18 cellular contexts compared by ENCODE assay signal in genomic region chr1:98232678-98233077, GRCh38.
DNase-seq lines count a peak whose midpoint lies in the region; ATAC-seq, FAIRE-seq and TF ChIP-seq lines count a peak whose summit lies in the region.
"Had no signal": no experiment of that assay in that cellular context is flagged by ENCODE, and none has a peak within 500 bp of the region (broad histone marks: within the 10 kb centered on the region; RNA-seq: fewer than 3 reads in every experiment).

No MANE protein-coding gene starts in this region.

- POLR2A ChIA-PET in activated CD4-positive, alpha-beta memory T cell treated with anti-CD3 and anti-CD28 coated beads for 36 hours (lab: Charles Lee) = no interaction called here

- H3K36me3 ChIP-seq in keratinocyte (ENCODE audit: control insufficient read depth in 2 of 2, extremely low read depth in 1 of 2, insufficient read depth in 2 of 2, low read length in 2 of 2) = no peaks in the 10 kb centered on the region
- H3K36me3 ChIP-seq: HAP-1 had no signal

- no peaks in the 10 kb centered on the region for H3K27me3 ChIP-seq in keratinocyte (ENCODE audit: control insufficient read depth, extremely low read depth, insufficient read depth, low read length)

- no peaks in the 10 kb centered on the region for H3K4me1 ChIP-seq in keratinocyte (ENCODE audit: control insufficient read depth, extremely low read depth, insufficient read depth, low read length)
- H3K4me1 ChIP-seq: A549, HAP-1 had no signal

- H3K9me1 ChIP-seq in keratinocyte (ENCODE audit: control insufficient read depth, extremely low read depth, insufficient read depth, low read length) = no peaks in the 10 kb centered on the region

- H3K9me3 ChIP-seq in keratinocyte (ENCODE audit: control insufficient read depth, low read depth, low read length) = peaks cover 3% of the 10 kb centered on the region
- H3K9me3 ChIP-seq: HAP-1 had no signal

- H3K27ac ChIP-seq in keratinocyte (ENCODE audit: control insufficient read depth, insufficient read depth, low read length) = no peak overlapping the region
- H3K27ac ChIP-seq: A549, C4-2B, GM23248 had no signal

- H3K4me2 ChIP-seq in keratinocyte (ENCODE audit: control insufficient read depth, extremely low read depth, insufficient read depth, low read depth, low read length) = no peak overlapping the region
- H3K4me2 ChIP-seq: A549 had no signal

- peak overlapping the region; percentile 56 for H3K4me3 Mint-ChIP-seq in central memory CD8-positive, alpha-beta T cell
- no peak overlapping the region for H3K4me3 Mint-ChIP-seq in stimulated activated effector memory CD8-positive, alpha-beta T cell treated with anti-CD3 and anti-CD28 coated beads, Interleukin-12 subunit alpha, Interleukin-12 subunit beta, amount 100 ng/mL, for 72 hours
- H3K4me3 Mint-ChIP-seq in activated CD4-positive, alpha-beta memory T cell treated with anti-CD3 and anti-CD28 coated beads for 36 hours = no peak overlapping the region
- H3K4me3 Mint-ChIP-seq: CD4-positive, alpha-beta T cell had no signal

- peaks cover 22% of the 10 kb centered on the region for H3K9me3 Mint-ChIP-seq in central memory CD8-positive, alpha-beta T cell
- H3K9me3 Mint-ChIP-seq in stimulated activated effector memory CD8-positive, alpha-beta T cell treated with anti-CD3 and anti-CD28 coated beads, Interleukin-12 subunit alpha, Interleukin-12 subunit beta, amount 100 ng/mL, for 72 hours = peaks cover 20% of the 10 kb centered on the region
- peaks cover 31% of the 10 kb centered on the region for H3K9me3 Mint-ChIP-seq in activated CD4-positive, alpha-beta memory T cell treated with anti-CD3 and anti-CD28 coated beads for 36 hours

- no peaks in the 10 kb centered on the region for H3K27me3 Mint-ChIP-seq in central memory CD8-positive, alpha-beta T cell
- no peaks in the 10 kb centered on the region for H3K27me3 Mint-ChIP-seq in activated CD4-positive, alpha-beta memory T cell treated with anti-CD3 and anti-CD28 coated beads for 36 hours
- H3K27me3 Mint-ChIP-seq: CD4-positive, alpha-beta T cell had no signal

- H3K79me2 ChIP-seq in keratinocyte (ENCODE audit: control insufficient read depth, insufficient read depth, low read length) = no peaks in the 10 kb centered on the region

- no peak overlapping the region for H3K4me3 ChIP-seq in keratinocyte (ENCODE audit: control insufficient read depth in 2 of 3, extremely low read depth in 1 of 3, insufficient read depth in 2 of 3, low read depth in 1 of 3, low read length in 3 of 3)
- H3K4me3 ChIP-seq: A549, GM23248, HAP-1 had no signal

- H2AFZ ChIP-seq in keratinocyte (ENCODE audit: control insufficient read depth, low read length) = no peak overlapping the region
- H2AFZ ChIP-seq: GM23248 had no signal

- no peak for TF ChIP-seq CTCF in keratinocyte (optimal IDR thresholded peaks at IDR 0.05 in 1 of 3, IDR thresholded peaks at IDR 0.05 in 1 of 3, conservative IDR thresholded peaks at IDR 0.05 in 1 of 3; ENCODE audit: extremely low read depth in 1 of 3, insufficient read depth in 2 of 3, low read length in 3 of 3)

- dilution Hi-C loops in keratinocyte (cut with MboI; ENCODE audit: extremely low pct_ligation_motif_present, low sequenced_read_pairs) = no loop called here

- DNase-seq in HT1080 (ENCODE audit: low read depth) = peak; percentile 8
- DNase-seq in central memory CD8-positive, alpha-beta T cell (ENCODE audit: low spot score in 2 of 2) = no peak
- no peak for DNase-seq in keratinocyte (ENCODE audit: low read depth, low spot score)
- DNase-seq in stimulated activated effector memory CD8-positive, alpha-beta T cell treated with anti-CD3 and anti-CD28 coated beads, Interleukin-12 subunit alpha, Interleukin-12 subunit beta, amount 100 ng/mL, for 72 hours (ENCODE audit: low spot score in 2 of 2) = no peak
- no peak for DNase-seq in activated CD4-positive, alpha-beta memory T cell treated with anti-CD3 and anti-CD28 coated beads for 36 hours
- DNase-seq in DMS53 treated with DMSO at 0.1 percent for 48 hours (lab: John Stamatoyannopoulos, UW; ENCODE audit: unreplicated experiment) = no peak
- no peak for DNase-seq in activated gamma-delta T cell treated with Interleukin-2 at 50 U/mL for 16 hours
- DNase-seq: AML-193; CD4-positive, alpha-beta T cell; DMS153; DMS79 treated with DMSO at 0.1 percent for 48 hours; EL; GM23248 had no signal

- H3K4me1 Mint-ChIP-seq in central memory CD8-positive, alpha-beta T cell = peaks cover 15% of the 10 kb centered on the region
- peaks cover 21% of the 10 kb centered on the region for H3K4me1 Mint-ChIP-seq in stimulated activated effector memory CD8-positive, alpha-beta T cell treated with anti-CD3 and anti-CD28 coated beads, Interleukin-12 subunit alpha, Interleukin-12 subunit beta, amount 100 ng/mL, for 72 hours
- peaks cover 4% of the 10 kb centered on the region for H3K4me1 Mint-ChIP-seq in activated CD4-positive, alpha-beta memory T cell treated with anti-CD3 and anti-CD28 coated beads for 36 hours (ENCODE audit: low read depth)

- H3K36me3 Mint-ChIP-seq in central memory CD8-positive, alpha-beta T cell (ENCODE audit: insufficient read depth) = peaks cover 4% of the 10 kb centered on the region
- H3K36me3 Mint-ChIP-seq in stimulated activated effector memory CD8-positive, alpha-beta T cell treated with anti-CD3 and anti-CD28 coated beads, Interleukin-12 subunit alpha, Interleukin-12 subunit beta, amount 100 ng/mL, for 72 hours = no peaks in the 10 kb centered on the region
- H3K36me3 Mint-ChIP-seq in activated CD4-positive, alpha-beta memory T cell treated with anti-CD3 and anti-CD28 coated beads for 36 hours = no peaks in the 10 kb centered on the region

- no peaks in the 10 kb centered on the region for H4K20me1 ChIP-seq in keratinocyte (ENCODE audit: control insufficient read depth, extremely low read depth, insufficient read depth, low read length)

- CTCF ChIA-PET in activated CD4-positive, alpha-beta memory T cell treated with anti-CD3 and anti-CD28 coated beads for 36 hours (lab: Charles Lee) = no interaction called here

- no peak overlapping the region for H3K27ac Mint-ChIP-seq in central memory CD8-positive, alpha-beta T cell (ENCODE audit: low read depth)
- no peak overlapping the region for H3K27ac Mint-ChIP-seq in stimulated activated effector memory CD8-positive, alpha-beta T cell treated with anti-CD3 and anti-CD28 coated beads, Interleukin-12 subunit alpha, Interleukin-12 subunit beta, amount 100 ng/mL, for 72 hours
- no peak overlapping the region for H3K27ac Mint-ChIP-seq in activated CD4-positive, alpha-beta memory T cell treated with anti-CD3 and anti-CD28 coated beads for 36 hours
- H3K27ac Mint-ChIP-seq: CD4-positive, alpha-beta T cell had no signal

- peak; percentile 32 for FAIRE-seq in keratinocyte (lab: Jason Lieb, UNC)
- FAIRE-seq: A549, GM12891, GM19239 had no signal

- ATAC-seq in central memory CD8-positive, alpha-beta T cell (replicated peaks; ENCODE audit: extremely low read depth, poor library complexity, severe bottlenecking) = peak; percentile 19
- ATAC-seq in stimulated activated effector memory CD8-positive, alpha-beta T cell treated with anti-CD3 and anti-CD28 coated beads, Interleukin-12 subunit alpha, Interleukin-12 subunit beta, amount 100 ng/mL, for 72 hours = peak; percentile 57
- ATAC-seq: A549 had no signal

- intact Hi-C loops in activated CD4-positive, alpha-beta memory T cell treated with anti-CD3 and anti-CD28 coated beads for 36 hours (cut with micrococcal nuclease) = no loop called here

- no peak overlapping the region for H3K9ac ChIP-seq in keratinocyte (ENCODE audit: control insufficient read depth, extremely low read depth, insufficient read depth, low read length)
- H3K9ac ChIP-seq: GM23248 had no signal
